Comparison of ENCODE assay signal across 1 cellular context in genomic region chr5:140795259-140795641, GRCh38.
TF ChIP-seq lines count a peak whose summit lies in the region.

No MANE protein-coding gene starts in this region.

TF ChIP-seq in K562, 482 proteins besides CTCF, POLR2A, EP300 and RAD21:
- TF ChIP-seq MGA (IDR thresholded peaks at IDR 0.05) (no peak), HOMEZ (CRISPR knock-in tag; IDR thresholded peaks at IDR 0.05) (no peak), NFYB (IDR thresholded peaks at IDR 0.05; ENCODE audit: extremely low read depth, insufficient read length) (no peak), NCOA4 (IDR thresholded peaks at IDR 0.05; ENCODE audit: partially characterized antibody) (no peak)
